1 cellular context compared by ENCODE assay signal in genomic region chr2:113098061-113098460, GRCh38.
TF ChIP-seq lines count a peak whose summit lies in the region.

No MANE protein-coding gene starts in this region.

TF ChIP-seq in GM12878, 131 proteins besides CTCF, POLR2A, EP300 and RAD21:
- TF ChIP-seq IKZF1 (conservative IDR thresholded peaks at IDR 0.05), result no peak
- peak; percentile 80 for TF ChIP-seq ATF7 (IDR thresholded peaks at IDR 0.05; ENCODE audit: low read depth)
- peak; percentile 41; the same call in 1 of the 2 replicates for TF ChIP-seq MEF2A (IDR thresholded peaks at IDR 0.05; ENCODE audit: insufficient read depth, low read depth, low read length)
